14 cellular contexts compared by ENCODE assay signal in the genomic region with DNA sequence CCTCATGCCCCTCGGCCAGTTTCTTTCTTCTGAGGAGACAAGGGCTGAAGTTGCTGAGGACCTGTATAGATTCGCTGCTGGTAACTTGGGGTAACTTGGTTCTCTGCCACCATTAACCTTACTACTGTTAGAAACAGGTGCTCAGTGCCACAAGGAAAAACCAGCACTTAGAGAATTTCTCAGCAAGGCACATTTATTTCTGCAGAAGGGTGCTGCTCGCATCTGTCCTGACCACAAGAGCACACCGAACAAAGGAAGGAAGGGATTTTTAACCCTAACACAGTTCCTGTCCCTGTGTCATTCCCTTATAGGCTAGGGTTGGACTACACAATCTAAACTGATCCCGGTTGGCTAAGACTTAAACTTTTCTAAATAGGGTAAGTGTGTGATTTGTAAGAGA.
"Had no signal": no experiment of that assay in that cellular context is flagged by ENCODE, and none has a peak within 500 bp of the region (broad histone marks: within the 10 kb centered on the region; RNA-seq: fewer than 3 reads in every experiment).

No MANE protein-coding gene starts in this region.

- H3K36me3 ChIP-seq: brain microvascular endothelial cell, gastroesophageal sphincter, ovary, sigmoid colon, thoracic aorta had no signal

- H3K27ac ChIP-seq: brain microvascular endothelial cell, gastroesophageal sphincter, ovary, sigmoid colon, thoracic aorta had no signal

- H3K27me3 ChIP-seq: brain microvascular endothelial cell, ovary, sigmoid colon had no signal

- H3K4me1 ChIP-seq: gastroesophageal sphincter, sigmoid colon had no signal

- H3K9me3 ChIP-seq: ovary had no signal

- H3K4me3 ChIP-seq: gastroesophageal sphincter, lung, ovary, sigmoid colon, thoracic aorta had no signal

- FAIRE-seq: islet of Langerhans had no signal

- DNase-seq: activated CD4-positive, alpha-beta T cell treated with anti-CD3 and anti-CD28 coated beads, Interleukin-2, amount 50 U/mL, for 1 hour; activated CD8-positive, alpha-beta memory T cell treated with anti-CD3 and anti-CD28 coated beads for 24 hours; activated gamma-delta T cell treated with Interleukin-2 at 50 U/mL for 16 hours; activated naive CD8-positive, alpha-beta T cell treated with anti-CD3 and anti-CD28 coated beads for 36 hours; brain microvascular endothelial cell; left colon; ovary; sigmoid colon; stimulated activated CD4-positive, alpha-beta T cell treated with anti-CD3 and anti-CD28 coated beads, Interleukin-1b, Interleukin-23, amount 100 ng/mL, for 48 hours had no signal

- ATAC-seq: activated CD4-positive, CD25-positive, alpha-beta regulatory T cell treated with anti-CD3 and anti-CD28 coated beads, Interleukin-2, amount 50 U/mL, for 24 hours; gastroesophageal sphincter; left colon had no signal
